Comparison of ENCODE assay signal across 21 cellular contexts in genomic region chr2:106062627-106063026, GRCh38.
DNase-seq lines count a peak whose midpoint lies in the region; ATAC-seq, FAIRE-seq and TF ChIP-seq lines count a peak whose summit lies in the region.
"Had no signal": no experiment of that assay in that cellular context is flagged by ENCODE, and none has a peak within 500 bp of the region (broad histone marks: within the 10 kb centered on the region; RNA-seq: fewer than 3 reads in every experiment).

No MANE protein-coding gene starts in this region.

- CTCF ChIA-PET in HepG2 (lab: Yijun Ruan, JAX; ENCODE audit: low intra/inter-chr PET ratio, low total read pairs), result no interaction called here

- no TSS peak for BruUV-seq in HepG2 (replicated peaks; lab: Mats Ljungman, UMichigan)

- no peak for TF ChIP-seq CTCF in fibroblast of the aortic adventitia (IDR thresholded peaks at IDR 0.05; ENCODE audit: insufficient read depth, low read length)
- TF ChIP-seq CTCF in tibial artery (IDR thresholded peaks at IDR 0.05), result no peak
- TF ChIP-seq CTCF in GM13976 (IDR thresholded peaks at IDR 0.05; ENCODE audit: borderline replicate concordance, control extremely low read depth, extremely low read depth, insufficient read depth, missing control alignments), result no peak
- no peak for TF ChIP-seq CTCF in HepG2 (CRISPR knock-in tag; IDR thresholded peaks at IDR 0.05)

- TF ChIP-seq RAD21 in HepG2 (CRISPR knock-in tag; IDR thresholded peaks at IDR 0.05), result no peak

- no peak overlapping the region for H2AFZ ChIP-seq in HepG2 (ENCODE audit: low read length)

- no peak overlapping the region for H3K4me2 ChIP-seq in HepG2 (ENCODE audit: low read depth, low read length)

- in situ Hi-C loops in GM13976 (cut with MboI; ENCODE audit: low sequenced_read_pairs, unreplicated experiment), result no loop called here
- in situ Hi-C loops in HepG2 (cut with HindIII; ENCODE audit: extremely low pct_ligation_motif_present, low pct_unique_long_range_greater_than_20kb), result no loop called here

- no peak overlapping the region for H3K27ac ChIP-seq in right cardiac atrium (ENCODE audit: low read length)
- no peak overlapping the region for H3K27ac ChIP-seq in tibial artery
- H3K27ac ChIP-seq in HepG2 (ENCODE audit: extremely low read length, insufficient read depth, low read length), result no peak overlapping the region
- H3K27ac ChIP-seq: 22Rv1 had no signal

- TF ChIP-seq POLR2A in HepG2 (IDR thresholded peaks at IDR 0.05; ENCODE audit: insufficient read depth in 1 of 2, low read depth in 2 of 2, low read length in 2 of 2), result no peak

- no peaks in the 10 kb centered on the region for H3K79me2 ChIP-seq in HepG2 (ENCODE audit: insufficient read depth, low read length)

- DNase-seq in NCI-H82 (lab: John Stamatoyannopoulos, UW) (peak; percentile 36), NCI-H82 treated with DMSO at 0.1 percent for 48 hours (lab: John Stamatoyannopoulos, UW; ENCODE audit: unreplicated experiment) (no peak), fibroblast of the aortic adventitia (ENCODE audit: low read depth) (peak; percentile 31), right cardiac atrium (peak; percentile 69 to 87 (median 76)), tibial artery (peak; percentile 44 to 74), GM13976 (ENCODE audit: low spot score) (no peak), HepG2 (ENCODE audit: low spot score) (no peak)
- DNase-seq: DMS79 treated with DMSO at 0.1 percent for 48 hours, GDM1, KG1, NCI-H1092, NCI-H146, NCI-H2081, NCI-H774, SHP77 had no signal

- H3K36me3 ChIP-seq in tibial artery, result no peaks in the 10 kb centered on the region
- no peaks in the 10 kb centered on the region for H3K36me3 ChIP-seq in HepG2 (replicated peaks in 1 of 2; ENCODE audit: control insufficient read depth in 1 of 2, insufficient read depth in 2 of 2, low read length in 2 of 2)

- peak; percentile 55 to 79 for ATAC-seq in right cardiac atrium
- ATAC-seq in HG02981 (IDR thresholded peaks at IDR 0.05; ENCODE audit: unreplicated experiment), result no peak
- no peak for ATAC-seq in HepG2
- ATAC-seq: CD8-positive, alpha-beta T cell had no signal

- H3K4me3 ChIP-seq in fibroblast of the aortic adventitia (ENCODE audit: low read depth, low read length) (no peak overlapping the region), right cardiac atrium (ENCODE audit: low read length) (no peak overlapping the region), tibial artery (no peak overlapping the region), HepG2 (replicated peaks in 1 of 3; ENCODE audit: insufficient read depth in 1 of 3, low read depth in 2 of 3, low read length in 3 of 3) (no peak overlapping the region)

- H4K20me1 ChIP-seq in HepG2 (ENCODE audit: insufficient read depth, low read length), result no peaks in the 10 kb centered on the region

- TF ChIP-seq EP300 in HepG2 (IDR thresholded peaks at IDR 0.05; ENCODE audit: low read depth in 2 of 2, low read length in 2 of 2), result no peak
- TF ChIP-seq EP300 in HepG2 (CRISPR knock-in tag; IDR thresholded peaks at IDR 0.05; ENCODE audit: borderline replicate concordance), result no peak

- no peak overlapping the region for H3K9ac ChIP-seq in HepG2 (ENCODE audit: insufficient read depth, low read depth, low read length)

- H3K9me3 ChIP-seq in right cardiac atrium (ENCODE audit: control insufficient read depth, low read length), result no peaks in the 10 kb centered on the region
- H3K9me3 ChIP-seq in tibial artery, result no peaks in the 10 kb centered on the region
- no peaks in the 10 kb centered on the region for H3K9me3 ChIP-seq in HepG2 (ENCODE audit: low read length)

- H3K4me1 ChIP-seq in right cardiac atrium (ENCODE audit: control insufficient read depth, insufficient read depth, low read length) (no peaks in the 10 kb centered on the region), tibial artery (peaks cover 0 to 20% (median 11%) of the 10 kb centered on the region in 4 donors), HepG2 (ENCODE audit: insufficient read depth, low read length) (no peaks in the 10 kb centered on the region)

- intact Hi-C loops in right cardiac atrium (cut with DNase I), result no loop called here
- intact Hi-C loops in tibial artery (cut with DNase I; ENCODE audit: low total_unique reads), result no loop called here
- intact Hi-C loops in HepG2 (cut with micrococcal nuclease; ENCODE audit: unreplicated experiment), result no loop called here

- POLR2A ChIA-PET in HepG2 (lab: Yijun Ruan, JAX), result interaction anchor here (1.1 kb wide), 1 partner anchor 8 kb away, joined by 3 read pairs; no protein-coding TSS in a partner anchor

- no peak for FAIRE-seq in HepG2 (lab: Jason Lieb, UNC)
- FAIRE-seq: D721Med, GM12891, H1 had no signal

- H3K27me3 ChIP-seq in right cardiac atrium (ENCODE audit: control insufficient read depth, insufficient read depth) (no peaks in the 10 kb centered on the region), tibial artery (no peaks in the 10 kb centered on the region), HepG2 (ENCODE audit: control insufficient read depth in 1 of 2, insufficient read depth in 2 of 2, low read length in 2 of 2) (peaks cover 0 to 16% of the 10 kb centered on the region in 2 experiments; a peak in 3 of 5 replicates)

- 79% methylated on average over 5 of the region's 5 CpGs for WGBS in right cardiac atrium
- WGBS in HepG2 (ENCODE audit: low lambda C conversion rate), result 27% methylated on average over 5 of the region's 5 CpGs

TF ChIP-seq in HepG2, 621 proteins besides CTCF, POLR2A, EP300 and RAD21:
- TF ChIP-seq MXD4 (CRISPR knock-in tag; IDR thresholded peaks at IDR 0.05) (no peak), NBN (conservative IDR thresholded peaks at IDR 0.05) (no peak), USF2 (IDR thresholded peaks at IDR 0.05; ENCODE audit: low read depth, low read length) (no peak), USF2 (CRISPR knock-in tag; IDR thresholded peaks at IDR 0.05; ENCODE audit: borderline replicate concordance) (no peak), ZNF761 (CRISPR knock-in tag; conservative IDR thresholded peaks at IDR 0.05) (no peak), THAP7 (CRISPR knock-in tag; IDR thresholded peaks at IDR 0.05) (no peak), TRIM24 (CRISPR knock-in tag; IDR thresholded peaks at IDR 0.05) (no peak), ZNF800 (CRISPR knock-in tag; IDR thresholded peaks at IDR 0.05) (no peak), ZNF432 (CRISPR knock-in tag; IDR thresholded peaks at IDR 0.05; ENCODE audit: borderline replicate concordance) (no peak), TGIF2 (CRISPR knock-in tag; IDR thresholded peaks at IDR 0.05) (no peak)
- TF ChIP-seq, protein P1, sequence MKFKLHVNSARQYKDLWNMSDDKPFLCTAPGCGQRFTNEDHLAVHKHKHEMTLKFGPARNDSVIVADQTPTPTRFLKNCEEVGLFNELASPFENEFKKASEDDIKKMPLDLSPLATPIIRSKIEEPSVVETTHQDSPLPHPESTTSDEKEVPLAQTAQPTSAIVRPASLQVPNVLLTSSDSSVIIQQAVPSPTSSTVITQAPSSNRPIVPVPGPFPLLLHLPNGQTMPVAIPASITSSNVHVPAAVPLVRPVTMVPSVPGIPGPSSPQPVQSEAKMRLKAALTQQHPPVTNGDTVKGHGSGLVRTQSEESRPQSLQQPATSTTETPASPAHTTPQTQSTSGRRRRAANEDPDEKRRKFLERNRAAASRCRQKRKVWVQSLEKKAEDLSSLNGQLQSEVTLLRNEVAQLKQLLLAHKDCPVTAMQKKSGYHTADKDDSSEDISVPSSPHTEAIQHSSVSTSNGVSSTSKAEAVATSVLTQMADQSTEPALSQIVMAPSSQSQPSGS (CRISPR knock-in tag; IDR thresholded peaks at IDR 0.05), result no peak

Comparison
In these comparisons a context has a peak if more than half of its experiments do, and no peak if none do; other contexts are left out.
1. DNase-seq: peak in NCI-H82 (single experiment), fibroblast of the aortic adventitia (single experiment), right cardiac atrium (3 of 3) and tibial artery (2 of 2); none in NCI-H82 treated with DMSO at 0.1 percent for 48 hours (single experiment), GM13976 (single experiment) and HepG2 (single experiment).
2. ATAC-seq: peak in right cardiac atrium (2 of 2); none in HG02981 (single experiment) and HepG2 (single experiment).